10 cellular contexts compared by ENCODE assay signal in the genomic region with DNA sequence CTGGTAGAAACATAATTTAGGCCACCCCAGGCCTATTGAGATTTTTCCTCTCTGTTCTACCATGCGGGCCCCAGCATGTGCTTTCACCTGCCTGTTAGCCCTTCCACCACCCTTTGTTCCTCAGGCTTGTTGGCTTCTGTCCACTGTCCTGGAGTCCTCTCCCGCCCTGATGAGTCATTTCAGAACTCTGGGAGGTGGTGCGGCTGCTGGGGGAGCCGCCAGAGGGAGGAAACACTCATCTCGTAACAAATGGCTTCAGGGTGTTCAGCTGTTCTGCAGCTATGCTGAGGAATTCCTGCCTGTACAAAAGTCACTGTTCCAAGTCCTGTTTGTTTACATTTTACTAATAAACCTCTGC. TPM values are rescaled to one million over a fixed set of nuclear protein-coding genes. Genes with fewer than 3 reads are reported as not detected.
A peak's percentile ranks its signal among the peaks of the same experiment; 100 is the strongest.
DNase-seq lines count a peak whose midpoint lies in the region; ATAC-seq, FAIRE-seq and TF ChIP-seq lines count a peak whose summit lies in the region.
"Had no signal": no experiment of that assay in that cellular context is flagged by ENCODE, and none has a peak within 500 bp of the region (broad histone marks: within the 10 kb centered on the region; RNA-seq: fewer than 3 reads in every experiment).

No MANE protein-coding gene starts in this region.

- no peak overlapping the region for H3K4me2 ChIP-seq in GM23338

- no peak overlapping the region for H3K27ac Mint-ChIP-seq in GM23338
- H3K27ac Mint-ChIP-seq: IgD-negative memory B cell had no signal

- FAIRE-seq in RCC 7860 (lab: Jason Lieb, UNC): peak; percentile 85

- ATAC-seq in GM23338 (peak; percentile 40), esophagus mucosa (peak; percentile 97), GM18907 (IDR thresholded peaks at IDR 0.05; ENCODE audit: unreplicated experiment) (no peak)

- H3K4me1 ChIP-seq in GM23338 (ENCODE audit: insufficient read depth): no peaks in the 10 kb centered on the region
- peaks cover 6 to 9% of the 10 kb centered on the region in 2 donors for H3K4me1 ChIP-seq in mucosa of rectum (ENCODE audit: control insufficient read depth in 2 of 2, insufficient read depth in 2 of 2, low read length in 2 of 2)

- peaks cover 2% of the 10 kb centered on the region for H3K27me3 Mint-ChIP-seq in GM23338 (ENCODE audit: insufficient read depth, low read depth, poor library complexity)
- H3K27me3 Mint-ChIP-seq: IgD-negative memory B cell had no signal

- H3K9ac ChIP-seq in mucosa of rectum (ENCODE audit: low read depth in 1 of 2, low read length in 2 of 2): no peak overlapping the region

- H3K27me3 ChIP-seq in GM23338 (ENCODE audit: insufficient read depth) (no peaks in the 10 kb centered on the region), mucosa of rectum (ENCODE audit: control insufficient read depth in 2 of 2, insufficient read depth in 2 of 2, low read length in 2 of 2) (no peaks in the 10 kb centered on the region)

- H3K4me3 Mint-ChIP-seq in GM23338: no peak overlapping the region
- H3K4me3 Mint-ChIP-seq: IgD-negative memory B cell had no signal

- no peak for TF ChIP-seq CTCF in GM23338 (conservative IDR thresholded peaks at IDR 0.05; ENCODE audit: low read depth in 2 of 2)

- no peak overlapping the region for H3K27ac ChIP-seq in GM23338 (ENCODE audit: low read depth)
- H3K27ac ChIP-seq in mucosa of rectum (ENCODE audit: low read depth in 2 of 2, low read length in 2 of 2): peak overlapping the region; percentile 28 to 44

- H3K9me3 ChIP-seq in mucosa of rectum (ENCODE audit: control insufficient read depth in 2 of 2, low read length in 2 of 2): no peaks in the 10 kb centered on the region

- H3K9me3 Mint-ChIP-seq in GM23338: no peaks in the 10 kb centered on the region
- H3K9me3 Mint-ChIP-seq: IgD-negative memory B cell had no signal

- DNase-seq in GM23338 (ENCODE audit: low spot score) (no peak), RCC 7860 (ENCODE audit: low spot score) (peak; percentile 73), NCI-H2107 (lab: John Stamatoyannopoulos, UW) (no peak), GM19240 (ENCODE audit: insufficient read length, low spot score) (no peak), NAMALWA (ENCODE audit: low spot score) (no peak)

- no peaks in the 10 kb centered on the region for H3K36me3 ChIP-seq in GM23338 (ENCODE audit: insufficient read depth)
- no peaks in the 10 kb centered on the region for H3K36me3 ChIP-seq in mucosa of rectum (ENCODE audit: control insufficient read depth in 2 of 2, insufficient read depth in 2 of 2, low read length in 2 of 2)

- H3K79me2 ChIP-seq in GM23338 (replicated peaks; ENCODE audit: insufficient read depth): no peaks in the 10 kb centered on the region

- H3K4me3 ChIP-seq in GM23338: no peak overlapping the region
- H3K4me3 ChIP-seq in mucosa of rectum (ENCODE audit: low read length in 2 of 2): no peak overlapping the region

- H3K4me1 Mint-ChIP-seq in GM23338: peaks cover 10% of the 10 kb centered on the region
- H3K4me1 Mint-ChIP-seq: IgD-negative memory B cell had no signal

- H3K9me2 ChIP-seq in GM23338 (ENCODE audit: insufficient read depth): 0 out of 2 replicates have a peak, but pooled peaks cover 3% of the 10 kb centered on the region

- no peaks in the 10 kb centered on the region for H4K20me1 ChIP-seq in GM23338 (replicated peaks; ENCODE audit: insufficient read depth)

- peaks cover 11% of the 10 kb centered on the region for H3K36me3 Mint-ChIP-seq in GM23338 (ENCODE audit: low read depth)

- no peak overlapping the region for H2AFZ ChIP-seq in GM23338

- H3F3A ChIP-seq in GM23338 (replicated peaks; ENCODE audit: low read depth): no peaks in the 10 kb centered on the region

TF ChIP-seq in GM23338, 12 proteins besides CTCF, POLR2A, EP300 and RAD21:
- TF ChIP-seq STAT1 (IDR thresholded peaks at IDR 0.05; ENCODE audit: unreplicated experiment) (no peak), EZH2 (IDR thresholded peaks at IDR 0.05; ENCODE audit: low read depth, unreplicated experiment) (no peak)
TF ChIP-seq in GM23338: peak in this region for 0.

RNA-seq across cellular contexts. Expression of gene LRTM1, which starts 36.3 kb away (rescaled TPM):
- total RNA-seq in GM23338 (2014; rRNA removed; shearing (Covaris generic)): not detected in 2 replicates
- polyA plus RNA-seq in GM23338 (2016; fragmentation: Nextera tagmentation; extraction: Ambion mirVana): 0.47 TPM in 1 of 2 replicates, not detected in the other
- total RNA-seq in esophagus mucosa: not detected
- polyA plus RNA-seq: IgD-negative memory B cell, neural cell had no signal
